In genomic region chr16:5176505-5176904, GRCh38 we compare ENCODE assay signal across 21 cellular contexts.
"Had no signal": no experiment of that assay in that cellular context is flagged by ENCODE, and none has a peak within 500 bp of the region (broad histone marks: within the 10 kb centered on the region; RNA-seq: fewer than 3 reads in every experiment).

No MANE protein-coding gene starts in this region.

- H3K36me3 Mint-ChIP-seq: activated naive CD8-positive, alpha-beta T cell treated with anti-CD3 and anti-CD28 coated beads, Interleukin-2, amount 10 ng/mL, durations not matched to agents 7 days and 5 days had no signal

- H3K27me3 ChIP-seq: body of pancreas, suprapubic skin, transverse colon had no signal

- H3K27ac Mint-ChIP-seq: activated CD4-positive, alpha-beta memory T cell treated with anti-CD3 and anti-CD28 coated beads, Interleukin-2, amount 10 ng/mL, durations not matched to agents 7 days and 5 days; activated naive CD8-positive, alpha-beta T cell treated with anti-CD3 and anti-CD28 coated beads, Interleukin-2, amount 10 ng/mL, durations not matched to agents 7 days and 5 days; activated T-cell treated with anti-CD3 and anti-CD28 coated beads, Interleukin-2, amount 50 U/mL, for 24 hours; activated T-helper 2 cell treated with anti-CD3 and anti-CD28 coated beads, Interferon-gamma antibody, Interleukin-2, Interleukin-4, amounts not matched to agents 10 μg/mL and 5 μg/mL and 100 μg/mL, durations not matched to agents 14 hours and 24 hours and 36 hours; effector memory CD8-positive, alpha-beta T cell; stimulated activated naive CD8-positive, alpha-beta T cell treated with anti-CD3 and anti-CD28 coated beads, Interleukin-15, amount 100 ng/mL, for 72 hours; T-helper 2 cell treated with Interferon-gamma antibody and Interleukin-4, amounts not matched to agents 5 μg/mL and 100 μg/mL, for 36 hours had no signal

- H3K27ac ChIP-seq: body of pancreas, psoas muscle, skin epidermis, suprapubic skin, transverse colon had no signal

- H3K36me3 ChIP-seq: suprapubic skin, transverse colon had no signal

- H3K27me3 Mint-ChIP-seq: activated CD4-positive, alpha-beta memory T cell treated with anti-CD3 and anti-CD28 coated beads, Interleukin-2, amount 10 ng/mL, durations not matched to agents 7 days and 5 days; activated naive CD8-positive, alpha-beta T cell treated with anti-CD3 and anti-CD28 coated beads, Interleukin-2, amount 10 ng/mL, durations not matched to agents 7 days and 5 days; stimulated activated naive CD8-positive, alpha-beta T cell treated with anti-CD3 and anti-CD28 coated beads, Interleukin-15, amount 100 ng/mL, for 72 hours had no signal

- ATAC-seq: body of pancreas; effector memory CD8-positive, alpha-beta T cell; left lobe of liver; psoas muscle; right cardiac atrium; stimulated activated naive CD8-positive, alpha-beta T cell treated with anti-CD3 and anti-CD28 coated beads, Interleukin-15, amount 100 ng/mL, for 72 hours had no signal

- H3K4me1 Mint-ChIP-seq: activated CD4-positive, alpha-beta memory T cell treated with anti-CD3 and anti-CD28 coated beads, Interleukin-2, amount 10 ng/mL, durations not matched to agents 7 days and 5 days; activated naive CD8-positive, alpha-beta T cell treated with anti-CD3 and anti-CD28 coated beads, Interleukin-2, amount 10 ng/mL, durations not matched to agents 7 days and 5 days; stimulated activated naive CD8-positive, alpha-beta T cell treated with anti-CD3 and anti-CD28 coated beads, Interleukin-15, amount 100 ng/mL, for 72 hours had no signal

- DNase-seq: activated CD4-positive, alpha-beta memory T cell treated with anti-CD3 and anti-CD28 coated beads, Interleukin-2, amount 10 ng/mL, durations not matched to agents 7 days and 5 days; activated CD4-positive, alpha-beta T cell treated with anti-CD3 and anti-CD28 coated beads for 4 hours; activated naive CD4-positive, alpha-beta T cell treated with Interleukin-2 at 50 U/mL for 16 hours; activated naive CD8-positive, alpha-beta T cell treated with anti-CD3 and anti-CD28 coated beads, Interleukin-2, amount 10 ng/mL, durations not matched to agents 7 days and 5 days; activated T-cell treated with anti-CD3 and anti-CD28 coated beads, Interleukin-2, amount 50 U/mL, for 24 hours; amygdala; body of pancreas; dermis blood vessel endothelial cell; effector memory CD8-positive, alpha-beta T cell; islet precursor cell; midbrain; psoas muscle; right cardiac atrium; stimulated activated naive CD8-positive, alpha-beta T cell treated with anti-CD3 and anti-CD28 coated beads, Interleukin-15, amount 100 ng/mL, for 72 hours; transverse colon had no signal

- H3K4me3 Mint-ChIP-seq: activated CD4-positive, alpha-beta memory T cell treated with anti-CD3 and anti-CD28 coated beads, Interleukin-2, amount 10 ng/mL, durations not matched to agents 7 days and 5 days; activated naive CD8-positive, alpha-beta T cell treated with anti-CD3 and anti-CD28 coated beads, Interleukin-2, amount 10 ng/mL, durations not matched to agents 7 days and 5 days; activated T-cell treated with anti-CD3 and anti-CD28 coated beads, Interleukin-2, amount 50 U/mL, for 24 hours; effector memory CD8-positive, alpha-beta T cell; stimulated activated naive CD8-positive, alpha-beta T cell treated with anti-CD3 and anti-CD28 coated beads, Interleukin-15, amount 100 ng/mL, for 72 hours; T-helper 2 cell treated with Interferon-gamma antibody and Interleukin-4, amounts not matched to agents 5 μg/mL and 100 μg/mL, for 36 hours had no signal

- FAIRE-seq: TTC549 had no signal

- H3K4me1 ChIP-seq: body of pancreas, psoas muscle, suprapubic skin had no signal

- H3K9me3 ChIP-seq: transverse colon had no signal

- H3K4me3 ChIP-seq: body of pancreas, psoas muscle, skin epidermis, suprapubic skin, transverse colon had no signal
